ENCODE assay signal across 24 cellular contexts in genomic region chr4:94575652-94576051, GRCh38.
A peak's percentile ranks its signal among the peaks of the same experiment; 100 is the strongest.
DNase-seq lines count a peak whose midpoint lies in the region; ATAC-seq and TF ChIP-seq lines count a peak whose summit lies in the region.
"Had no signal": no experiment of that assay in that cellular context is flagged by ENCODE, and none has a peak within 500 bp of the region (broad histone marks: within the 10 kb centered on the region; RNA-seq: fewer than 3 reads in every experiment).

No MANE protein-coding gene starts in this region.

- intact Hi-C loops in right cardiac atrium (cut with DNase I) (loop anchor here in 3 of 4 donors (5.0 to 10.0 kb wide), 3 partner anchors 51 to 168 kb away; partner anchors contain the start of gene PDLIM5 (in 1 of the 3)), psoas muscle (cut with DNase I) (no loop called here)

- no peaks in the 10 kb centered on the region for H3K9me3 Mint-ChIP-seq in HFFc6
- no peaks in the 10 kb centered on the region for H3K9me3 Mint-ChIP-seq in stimulated activated memory B cell treated with anti-CD40 and anti-IgM and Interleukin-4, amounts not matched to agents 10 μg/mL and 1 μg/mL and 100 μg/mL, for 72 hours
- H3K9me3 Mint-ChIP-seq: activated T-cell treated with anti-CD3 and anti-CD28 coated beads, Interleukin-2, amount 50 U/mL, for 24 hours; memory B cell; naive thymus-derived CD8-positive, alpha-beta T cell had no signal

- peak; percentile 25 to 38 for ATAC-seq in right cardiac atrium
- peak; percentile 20 to 33 (median 22) for ATAC-seq in psoas muscle
- ATAC-seq in stimulated activated memory B cell treated with anti-CD40 and anti-IgM and Interleukin-4, amounts not matched to agents 10 μg/mL and 1 μg/mL and 100 μg/mL, for 72 hours = no peak
- ATAC-seq: activated CD8-positive, alpha-beta T cell treated with anti-CD3 and anti-CD28 coated beads, Interleukin-2, amount 10 ng/mL, durations not matched to agents 7 days and 5 days; naive thymus-derived CD8-positive, alpha-beta T cell; upper lobe of right lung had no signal

- peaks cover 0 to 36% of the 10 kb centered on the region in 2 donors for H3K36me3 ChIP-seq in psoas muscle (ENCODE audit: insufficient read depth in 1 of 2, low read depth in 1 of 2)
- H3K36me3 ChIP-seq: upper lobe of right lung had no signal

- no peaks in the 10 kb centered on the region; the same call in 1 of the 2 replicates for H3K27me3 Mint-ChIP-seq in HFFc6 (ENCODE audit: insufficient read depth)
- no peaks in the 10 kb centered on the region for H3K27me3 Mint-ChIP-seq in stimulated activated memory B cell treated with anti-CD40 and anti-IgM and Interleukin-4, amounts not matched to agents 10 μg/mL and 1 μg/mL and 100 μg/mL, for 72 hours
- H3K27me3 Mint-ChIP-seq: activated T-cell treated with anti-CD3 and anti-CD28 coated beads, Interleukin-2, amount 50 U/mL, for 24 hours; memory B cell; naive thymus-derived CD8-positive, alpha-beta T cell had no signal

- peaks cover 72% of the 10 kb centered on the region for H3K4me1 Mint-ChIP-seq in HFFc6 (ENCODE audit: low read depth)
- H3K4me1 Mint-ChIP-seq in stimulated activated memory B cell treated with anti-CD40 and anti-IgM and Interleukin-4, amounts not matched to agents 10 μg/mL and 1 μg/mL and 100 μg/mL, for 72 hours = no peaks in the 10 kb centered on the region
- H3K4me1 Mint-ChIP-seq: naive thymus-derived CD8-positive, alpha-beta T cell had no signal

- TF ChIP-seq CTCF in HFFc6 (IDR thresholded peaks at IDR 0.05) = no peak
- TF ChIP-seq CTCF in psoas muscle (IDR thresholded peaks at IDR 0.05) = no peak
- no peak for TF ChIP-seq CTCF in GM10266 (IDR thresholded peaks at IDR 0.05; ENCODE audit: control insufficient read depth, insufficient read depth, low read depth, missing control alignments)

- no peaks in the 10 kb centered on the region for H3K27me3 ChIP-seq in right cardiac atrium (ENCODE audit: control insufficient read depth, insufficient read depth)
- no peaks in the 10 kb centered on the region for H3K27me3 ChIP-seq in psoas muscle (ENCODE audit: insufficient read depth in 3 of 3, low read length in 2 of 3)
- H3K27me3 ChIP-seq: upper lobe of right lung had no signal

- 78% methylated on average over 10 of the region's 10 CpGs for WGBS in right cardiac atrium
- 59 to 81% (median 69%) methylated on average over 10 of the region's 10 CpGs for WGBS in psoas muscle, 3 donors

- no peaks in the 10 kb centered on the region for H3K9me3 ChIP-seq in right cardiac atrium (ENCODE audit: control insufficient read depth, low read length)
- H3K9me3 ChIP-seq in psoas muscle = no peaks in the 10 kb centered on the region
- H3K9me3 ChIP-seq: HAP-1, upper lobe of right lung had no signal

- peak overlapping the region; percentile 27 for H3K27ac ChIP-seq in caudate nucleus (ENCODE audit: low read depth, low read length)
- no peak overlapping the region for H3K27ac ChIP-seq in right cardiac atrium (ENCODE audit: low read length)
- peak overlapping the region; percentile 31 for H3K27ac ChIP-seq in psoas muscle
- H3K27ac ChIP-seq: RWPE1, upper lobe of right lung had no signal

- peaks cover 33% of the 10 kb centered on the region for H3K36me3 Mint-ChIP-seq in HFFc6 (ENCODE audit: low read depth)
- H3K36me3 Mint-ChIP-seq in stimulated activated memory B cell treated with anti-CD40 and anti-IgM and Interleukin-4, amounts not matched to agents 10 μg/mL and 1 μg/mL and 100 μg/mL, for 72 hours = peaks cover 11% of the 10 kb centered on the region

- H3K4me3 ChIP-seq in right cardiac atrium (ENCODE audit: low read length) (no peak overlapping the region), psoas muscle (no peak overlapping the region)
- H3K4me3 ChIP-seq: HAP-1, upper lobe of right lung had no signal

- DNase-seq in HFFc6 = no peak
- DNase-seq in caudate nucleus (lab: John Stamatoyannopoulos, UW) = peak in 9 of 61 donors; percentile 0 to 13 (median 2)
- peak in 1 of 3 donors; percentile 24 for DNase-seq in right cardiac atrium
- DNase-seq in psoas muscle = no peak
- DNase-seq in GM10266 (ENCODE audit: extremely low spot score) = no peak
- DNase-seq in KG1 (lab: John Stamatoyannopoulos, UW) = no peak
- no peak for DNase-seq in HPDE6-E6E7 (ENCODE audit: extremely low spot score)
- DNase-seq: activated CD4-positive, CD25-positive, alpha-beta regulatory T cell treated with anti-CD3 and anti-CD28 coated beads, Interleukin-2, amount 50 U/mL, for 72 hours; activated CD8-positive, alpha-beta T cell treated with anti-CD3 and anti-CD28 coated beads, Interleukin-2, amount 10 ng/mL, durations not matched to agents 7 days and 5 days; activated naive CD4-positive, alpha-beta T cell treated with anti-CD3 and anti-CD28 coated beads, Interleukin-2, amount 50 U/mL, for 16 hours; activated T-cell treated with anti-CD3 and anti-CD28 coated beads, Interleukin-2, amount 50 U/mL, for 24 hours; cortex of kidney; hippocampal formation; naive thymus-derived CD8-positive, alpha-beta T cell; NCI-H1436; NCI-H2171; NCI-H69; small intestine; stimulated activated CD4-positive, alpha-beta T cell treated with anti-CD3 and anti-CD28 coated beads, Interleukin-2, amount 100 ng/mL, for 48 hours; upper lobe of right lung had no signal

- peak overlapping the region; percentile 47 for H3K27ac Mint-ChIP-seq in HFFc6
- no peak overlapping the region for H3K27ac Mint-ChIP-seq in stimulated activated memory B cell treated with anti-CD40 and anti-IgM and Interleukin-4, amounts not matched to agents 10 μg/mL and 1 μg/mL and 100 μg/mL, for 72 hours
- H3K27ac Mint-ChIP-seq: activated CD8-positive, alpha-beta T cell treated with anti-CD3 and anti-CD28 coated beads, Interleukin-2, amount 10 ng/mL, durations not matched to agents 7 days and 5 days; activated T-cell treated with anti-CD3 and anti-CD28 coated beads, Interleukin-2, amount 50 U/mL, for 24 hours; memory B cell had no signal

- H3K4me3 Mint-ChIP-seq in HFFc6 = no peak overlapping the region
- H3K4me3 Mint-ChIP-seq in stimulated activated memory B cell treated with anti-CD40 and anti-IgM and Interleukin-4, amounts not matched to agents 10 μg/mL and 1 μg/mL and 100 μg/mL, for 72 hours = no peak overlapping the region
- H3K4me3 Mint-ChIP-seq: activated CD8-positive, alpha-beta T cell treated with anti-CD3 and anti-CD28 coated beads, Interleukin-2, amount 10 ng/mL, durations not matched to agents 7 days and 5 days; activated T-cell treated with anti-CD3 and anti-CD28 coated beads, Interleukin-2, amount 50 U/mL, for 24 hours; memory B cell; naive thymus-derived CD8-positive, alpha-beta T cell had no signal

- H3K4me1 ChIP-seq in right cardiac atrium (ENCODE audit: control insufficient read depth, insufficient read depth, low read length) (peaks cover 3% of the 10 kb centered on the region), psoas muscle (peaks cover 72% of the 10 kb centered on the region)

Comparison
In these comparisons a context has a peak if more than half of its experiments do, and no peak if none do; other contexts are left out.
1. intact Hi-C loops: an anchor here in right cardiac atrium (5.0 to 10.0 kb wide); none called in psoas muscle.